33 cellular contexts compared by ENCODE assay signal in genomic region chr3:187827723-187828122, GRCh38.
"Had no signal": no experiment of that assay in that cellular context is flagged by ENCODE, and none has a peak within 500 bp of the region (broad histone marks: within the 10 kb centered on the region; RNA-seq: fewer than 3 reads in every experiment).

No MANE protein-coding gene starts in this region.

- DNase-seq: activated B cell treated with CpG ODN at 0.5 μM for 24 hours; activated CD4-positive, alpha-beta memory T cell treated with anti-CD3 and anti-CD28 coated beads for 36 hours; activated CD4-positive, alpha-beta T cell treated with anti-CD3 and anti-CD28 coated beads for 4 hours; activated CD4-positive, alpha-beta T cell treated with anti-CD3 and anti-CD28 coated beads, Interleukin-2, amount 50 U/mL, for 1 hour; activated CD4-positive, CD25-positive, alpha-beta regulatory T cell treated with anti-CD3 and anti-CD28 coated beads, Interleukin-2, amount 50 U/mL, for 72 hours; activated CD8-positive, alpha-beta memory T cell treated with anti-CD3 and anti-CD28 coated beads for 24 hours; activated CD8-positive, alpha-beta memory T cell treated with anti-CD3 and anti-CD28 coated beads, Interleukin-2, amount 10 ng/mL, durations not matched to agents 7 days and 5 days; activated CD8-positive, alpha-beta memory T cell treated with anti-CD3 and anti-CD28 coated beads, Interleukin-2, amount 50 U/mL, for 48 hours; activated effector memory CD4-positive, alpha-beta T cell treated with Interleukin-2 at 50 U/mL for 16 hours; activated naive CD4-positive, alpha-beta T cell treated with anti-CD3 and anti-CD28 coated beads, Interleukin-2, amount 10 ng/mL, durations not matched to agents 7 days and 5 days; activated naive CD8-positive, alpha-beta T cell treated with anti-CD3 and anti-CD28 coated beads, Interleukin-2, amount 50 U/mL, for 24 hours; activated T-cell treated with anti-CD3 and anti-CD28 coated beads, Interleukin-2, amount 50 U/mL, for 48 hours; anterior cingulate cortex; caudate nucleus; cerebellar nuclear complex; Karpas-422; KBM-7; NCI-H1048; NCI-H1105 treated with DMSO at 0.1 percent for 48 hours; NCI-H1436; NCI-H1694 treated with DMSO at 0.1 percent for 48 hours; NCI-H2081; NCI-H2171 treated with DMSO at 0.1 percent for 48 hours; NCI-H345; NCI-H524 treated with DMSO at 0.1 percent for 48 hours; NK-92 treated with Interleukin-12 subunit alpha and Interleukin-12 subunit beta, amount 100 ng/mL, for 24 hours; SW 1271; T-helper 1 cell; T-helper 2 cell; T-helper 9 cell had no signal

- H2AFZ ChIP-seq: PC-9 had no signal

- H3K4me2 ChIP-seq: PC-9 had no signal

- H3K27ac ChIP-seq: PC-9, RWPE1, VCaP had no signal

- H3K4me3 ChIP-seq: PC-9 had no signal
